Comparison of ENCODE assay signal across 9 cellular contexts in genomic region chr15:25947336-25948080, GRCh38.
A peak's percentile ranks its signal among the peaks of the same experiment; 100 is the strongest.
DNase-seq lines count a peak whose midpoint lies in the region; ATAC-seq and TF ChIP-seq lines count a peak whose summit lies in the region.
"Had no signal": no experiment of that assay in that cellular context is flagged by ENCODE, and none has a peak within 500 bp of the region (broad histone marks: within the 10 kb centered on the region; RNA-seq: fewer than 3 reads in every experiment).

No MANE protein-coding gene starts in this region.

- peaks cover 0 to 8% (median 4%) of the 10 kb centered on the region in 11 donors for H3K9me3 Mint-ChIP-seq in naive thymus-derived CD4-positive, alpha-beta T cell

- H2AFZ ChIP-seq in PC-3 (ENCODE audit: low read length): no peak overlapping the region

- no peaks in the 10 kb centered on the region for H3K27me3 ChIP-seq in PC-3 (ENCODE audit: low read length)
- no peaks in the 10 kb centered on the region for H3K27me3 ChIP-seq in naive thymus-derived CD4-positive, alpha-beta T cell (ENCODE audit: control insufficient read depth in 2 of 2, insufficient read depth in 2 of 2, low read length in 2 of 2)
- H3K27me3 ChIP-seq: neutrophil had no signal

- no TSS peak for BruUV-seq in PC-3 (replicated peaks; lab: Mats Ljungman, UMichigan)

- H3K36me3 ChIP-seq in PC-3 (ENCODE audit: low read depth, low read length): no peaks in the 10 kb centered on the region
- H3K36me3 ChIP-seq in naive thymus-derived CD4-positive, alpha-beta T cell (ENCODE audit: control insufficient read depth in 2 of 3, insufficient read depth in 3 of 3, low read length in 3 of 3): no peaks in the 10 kb centered on the region
- H3K36me3 ChIP-seq: neutrophil had no signal

- ATAC-seq in PC-3 (peak; percentile 40; the same call in 1 of the 2 replicates), Right ventricle myocardium inferior (no peak)
- ATAC-seq in naive thymus-derived CD4-positive, alpha-beta T cell: no peak

- peak; percentile 45; the same call in 1 of the 2 replicates for TF ChIP-seq CTCF in PC-3 (conservative IDR thresholded peaks at IDR 0.05; ENCODE audit: low read depth, low read length)

- CTCF ChIA-PET in PC-3 (lab: Charles Lee): no interaction called here
- CTCF ChIA-PET in naive thymus-derived CD4-positive, alpha-beta T cell (lab: Charles Lee): no interaction called here

- no peak overlapping the region for H3K9ac ChIP-seq in PC-3 (ENCODE audit: low read length)

- no peaks in the 10 kb centered on the region for H3K9me2 ChIP-seq in PC-3 (replicated peaks; ENCODE audit: low read length)

- H3K4me3 ChIP-seq in PC-3 (ENCODE audit: low read length): no peak overlapping the region
- H3K4me3 ChIP-seq in naive thymus-derived CD4-positive, alpha-beta T cell (ENCODE audit: low read length): no peak overlapping the region

- H3K27ac ChIP-seq in PC-3 (ENCODE audit: low read length): no peak overlapping the region
- H3K27ac ChIP-seq in naive thymus-derived CD4-positive, alpha-beta T cell (ENCODE audit: low read depth, low read length): no peak overlapping the region
- H3K27ac ChIP-seq: neutrophil had no signal

- H3K4me3 Mint-ChIP-seq in naive thymus-derived CD4-positive, alpha-beta T cell: no peak overlapping the region

- peaks cover 3% of the 10 kb centered on the region; the same call in 1 of the 2 replicates for H3K4me1 ChIP-seq in PC-3 (ENCODE audit: insufficient read depth, low read length)
- H3K4me1 ChIP-seq in naive thymus-derived CD4-positive, alpha-beta T cell (ENCODE audit: control insufficient read depth in 2 of 2, insufficient read depth in 2 of 2, low read length in 2 of 2): no peaks in the 10 kb centered on the region

- H3K27me3 Mint-ChIP-seq in naive thymus-derived CD4-positive, alpha-beta T cell: no peaks in the 10 kb centered on the region

- no peaks in the 10 kb centered on the region for H4K20me1 ChIP-seq in PC-3 (ENCODE audit: low read length)

- H3K79me2 ChIP-seq in PC-3 (ENCODE audit: low read length): no peaks in the 10 kb centered on the region

- DNase-seq in COLO668 (lab: John Stamatoyannopoulos, UW; ENCODE audit: unreplicated experiment) (peak; percentile 67), HK-2 (ENCODE audit: unreplicated experiment) (peak; percentile 29), PC-3 (peak; percentile 53), kidney tubule cell (ENCODE audit: low spot score) (peak; percentile 72), AG08395 (ENCODE audit: low spot score) (no peak), Right ventricle myocardium inferior (ENCODE audit: missing footprints) (no peak), ureter (ENCODE audit: low spot score) (no peak)
- DNase-seq in naive thymus-derived CD4-positive, alpha-beta T cell: no peak

- intact Hi-C loops in PC-3 (cut with micrococcal nuclease): loop anchor here (1.0 to 10.0 kb wide), 2 partner anchors 137 to 917 kb away; no protein-coding TSS in a partner anchor
- intact Hi-C loops in Right ventricle myocardium inferior (cut with DNase I): loop anchor here (10.0 kb wide), 1 partner anchor 917 kb away; the partner anchor contains the start of gene GABRA5
- intact Hi-C loops in naive thymus-derived CD4-positive, alpha-beta T cell (cut with micrococcal nuclease): no loop called here

- H3F3A ChIP-seq in PC-3 (ENCODE audit: low read length, unreplicated experiment): no peaks in the 10 kb centered on the region

- peaks cover 0 to 4% (median 0%) of the 10 kb centered on the region in 5 donors for H3K36me3 Mint-ChIP-seq in naive thymus-derived CD4-positive, alpha-beta T cell

- H3K4me1 Mint-ChIP-seq in naive thymus-derived CD4-positive, alpha-beta T cell: peaks cover 0 to 4% (median 0%) of the 10 kb centered on the region in 7 donors

- POLR2A ChIA-PET in PC-3 (lab: Charles Lee; ENCODE audit: unreplicated experiment): interaction anchor here (0.6 kb wide), 1 partner anchor 52 kb away, joined by 4 read pairs; no protein-coding TSS in a partner anchor
- POLR2A ChIA-PET in naive thymus-derived CD4-positive, alpha-beta T cell (lab: Charles Lee): no interaction called here

- H3K9me3 ChIP-seq in PC-3 (ENCODE audit: low read length): no peaks in the 10 kb centered on the region
- no peaks in the 10 kb centered on the region for H3K9me3 ChIP-seq in naive thymus-derived CD4-positive, alpha-beta T cell (ENCODE audit: control insufficient read depth in 2 of 3, low read length in 3 of 3)
- H3K9me3 ChIP-seq: neutrophil had no signal

- peak overlapping the region; percentile 38; the same call in 1 of the 2 replicates for H3K4me2 ChIP-seq in PC-3 (ENCODE audit: low read length)

- no peak overlapping the region for H3K27ac Mint-ChIP-seq in naive thymus-derived CD4-positive, alpha-beta T cell

Comparison
In these comparisons a context has a peak if more than half of its experiments do, and no peak if none do; other contexts are left out.
1. DNase-seq: peak in COLO668 (single experiment), HK-2 (single experiment), PC-3 (single experiment) and kidney tubule cell (single experiment); none in AG08395 (single experiment), Right ventricle myocardium inferior (single experiment), ureter (single experiment) and naive thymus-derived CD4-positive, alpha-beta T cell (0 of 9).
2. intact Hi-C loops: an anchor here in PC-3 (1.0 to 10.0 kb wide) and Right ventricle myocardium inferior (10.0 kb wide); none called in naive thymus-derived CD4-positive, alpha-beta T cell.